1 cellular context compared by ENCODE assay signal in the genomic region with DNA sequence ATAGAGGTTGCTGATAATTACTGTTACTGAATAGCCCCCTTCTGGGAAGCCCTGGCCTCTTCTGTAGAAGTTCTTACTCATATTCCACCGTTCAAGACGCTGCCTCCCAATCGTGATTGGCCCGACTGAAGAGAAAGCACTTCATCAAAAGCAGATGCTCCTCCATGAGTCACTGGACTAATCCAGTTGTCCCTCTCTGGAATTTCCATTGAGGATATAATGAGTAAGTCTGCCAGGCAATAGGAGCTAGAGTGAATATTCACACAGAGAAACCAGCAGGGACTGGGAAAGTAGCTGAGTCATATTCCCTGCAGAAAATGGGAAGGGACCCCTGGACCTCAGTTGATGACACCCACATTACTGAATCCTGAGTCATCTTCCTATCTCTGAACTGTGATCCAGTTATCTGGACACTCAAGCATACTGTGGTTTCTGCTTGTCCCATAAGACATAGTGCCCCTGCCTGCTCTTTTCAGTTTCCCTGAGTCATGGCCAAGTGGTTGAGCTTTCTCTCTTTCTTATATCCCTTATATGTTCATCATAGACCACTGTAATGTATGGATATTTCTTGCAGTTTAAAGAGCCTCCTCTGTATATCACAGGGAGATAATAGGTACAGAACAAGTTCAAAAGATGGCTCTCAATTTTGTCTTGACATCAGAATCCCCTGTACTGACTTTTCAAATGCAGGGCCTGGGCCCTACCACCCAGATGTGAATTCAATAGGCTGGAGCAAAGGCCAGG.
TF ChIP-seq lines count a peak whose summit lies in the region.

No MANE protein-coding gene starts in this region.

TF ChIP-seq in K562, 482 proteins besides CTCF, POLR2A, EP300 and RAD21 (continued from another document and continues in another):
- TF ChIP-seq HDAC6 (IDR thresholded peaks at IDR 0.05; ENCODE audit: low read depth, low read length) (no peak), KDM2B (CRISPR knock-in tag; IDR thresholded peaks at IDR 0.05) (no peak), ZNF24 (IDR thresholded peaks at IDR 0.05) (no peak), GABPB1 (CRISPR knock-in tag; IDR thresholded peaks at IDR 0.05) (no peak), FOXJ2 (tag; IDR thresholded peaks at IDR 0.05) (no peak), RFX7 (CRISPR knock-in tag; IDR thresholded peaks at IDR 0.05) (no peak), ATF3 (IDR thresholded peaks at IDR 0.05) (peak; percentile 99), ATF3 (CRISPR knock-in tag; conservative IDR thresholded peaks at IDR 0.05) (no peak; the same call in 1 of the 2 replicates), REST (CRISPR knock-in tag; IDR thresholded peaks at IDR 0.05; ENCODE audit: low read depth) (no peak), CAMTA2 (CRISPR knock-in tag; conservative IDR thresholded peaks at IDR 0.05) (no peak), SP2 (IDR thresholded peaks at IDR 0.05; ENCODE audit: extremely low read depth, low read depth, low read length, poor library complexity, severe bottlenecking) (no peak), FOXA3 (CRISPR knock-in tag; conservative IDR thresholded peaks at IDR 0.05 in 1 of 2, IDR thresholded peaks at IDR 0.05 in 1 of 2) (no peak), RBBP5 (IDR thresholded peaks at IDR 0.05; ENCODE audit: borderline replicate concordance, insufficient read depth, low read length, poor library complexity, severe bottlenecking) (no peak), PTBP1 (IDR thresholded peaks at IDR 0.05; ENCODE audit: low read depth, low read length) (no peak), RB1 (IDR thresholded peaks at IDR 0.05; ENCODE audit: low read depth) (no peak; the same call in 1 of the 2 replicates), YBX1 (IDR thresholded peaks at IDR 0.05) (no peak), XRCC4 (IDR thresholded peaks at IDR 0.05; ENCODE audit: extremely low read depth, insufficient read depth, insufficient read length) (no peak), DNMT1 (IDR thresholded peaks at IDR 0.05) (no peak), TEAD2 (tag; IDR thresholded peaks at IDR 0.05) (peak; percentile 86), BCL6 (CRISPR knock-in tag; IDR thresholded peaks at IDR 0.05) (no peak), DMBX1 (CRISPR knock-in tag; IDR thresholded peaks at IDR 0.05; ENCODE audit: borderline replicate concordance) (0 out of 2 replicates have a peak, but pooled peaks have one; percentile 49), C11orf30 (IDR thresholded peaks at IDR 0.05; ENCODE audit: low read depth) (peak; percentile 99), BCOR (IDR thresholded peaks at IDR 0.05) (0 out of 2 replicates have a peak, but pooled peaks have one; percentile 37), NCOR1 (IDR thresholded peaks at IDR 0.05) (peak; percentile 88), ZKSCAN1 (IDR thresholded peaks at IDR 0.05; ENCODE audit: low read depth, low read length) (no peak), NFXL1 (CRISPR knock-in tag; IDR thresholded peaks at IDR 0.05) (no peak), STAG1 (CRISPR knock-in tag; IDR thresholded peaks at IDR 0.05; ENCODE audit: borderline replicate concordance) (no peak), PYGO2 (tag; IDR thresholded peaks at IDR 0.05) (no peak), NBN (IDR thresholded peaks at IDR 0.05; ENCODE audit: low read depth) (peak; percentile 76; the same call in 1 of the 2 replicates), HMBOX1 (IDR thresholded peaks at IDR 0.05) (peak; percentile 59), ZNF316 (IDR thresholded peaks at IDR 0.05) (peak; percentile 99), ZKSCAN8 (CRISPR knock-in tag; IDR thresholded peaks at IDR 0.05) (peak; percentile 76; the same call in 1 of the 2 replicates), SIX5 (IDR thresholded peaks at IDR 0.05; ENCODE audit: borderline replicate concordance in 1 of 2, insufficient read depth in 1 of 2, low read depth in 1 of 2, low read length in 2 of 2) (no peak), CBX8 (IDR thresholded peaks at IDR 0.05; ENCODE audit: borderline replicate concordance, extremely low read depth, low read depth, low read length, poor library complexity, severe bottlenecking) (no peak)
- TF ChIP-seq, protein P1, sequence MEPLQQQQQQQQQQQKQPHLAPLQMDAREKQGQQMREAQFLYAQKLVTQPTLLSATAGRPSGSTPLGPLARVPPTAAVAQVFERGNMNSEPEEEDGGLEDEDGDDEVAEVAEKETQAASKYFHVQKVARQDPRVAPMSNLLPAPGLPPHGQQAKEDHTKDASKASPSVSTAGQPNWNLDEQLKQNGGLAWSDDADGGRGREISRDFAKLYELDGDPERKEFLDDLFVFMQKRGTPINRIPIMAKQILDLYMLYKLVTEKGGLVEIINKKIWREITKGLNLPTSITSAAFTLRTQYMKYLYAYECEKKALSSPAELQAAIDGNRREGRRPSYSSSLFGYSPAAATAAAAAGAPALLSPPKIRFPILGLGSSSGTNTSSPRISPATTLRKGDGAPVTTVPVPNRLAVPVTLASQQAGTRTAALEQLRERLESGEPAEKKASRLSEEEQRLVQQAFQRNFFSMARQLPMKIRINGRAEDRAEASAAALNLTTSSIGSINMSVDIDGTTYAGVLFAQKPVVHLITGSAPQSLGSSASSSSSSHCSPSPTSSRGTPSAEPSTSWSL (CRISPR knock-in tag; IDR thresholded peaks at IDR 0.05; ENCODE audit: borderline replicate concordance) = no peak
- TF ChIP-seq, protein P2, sequence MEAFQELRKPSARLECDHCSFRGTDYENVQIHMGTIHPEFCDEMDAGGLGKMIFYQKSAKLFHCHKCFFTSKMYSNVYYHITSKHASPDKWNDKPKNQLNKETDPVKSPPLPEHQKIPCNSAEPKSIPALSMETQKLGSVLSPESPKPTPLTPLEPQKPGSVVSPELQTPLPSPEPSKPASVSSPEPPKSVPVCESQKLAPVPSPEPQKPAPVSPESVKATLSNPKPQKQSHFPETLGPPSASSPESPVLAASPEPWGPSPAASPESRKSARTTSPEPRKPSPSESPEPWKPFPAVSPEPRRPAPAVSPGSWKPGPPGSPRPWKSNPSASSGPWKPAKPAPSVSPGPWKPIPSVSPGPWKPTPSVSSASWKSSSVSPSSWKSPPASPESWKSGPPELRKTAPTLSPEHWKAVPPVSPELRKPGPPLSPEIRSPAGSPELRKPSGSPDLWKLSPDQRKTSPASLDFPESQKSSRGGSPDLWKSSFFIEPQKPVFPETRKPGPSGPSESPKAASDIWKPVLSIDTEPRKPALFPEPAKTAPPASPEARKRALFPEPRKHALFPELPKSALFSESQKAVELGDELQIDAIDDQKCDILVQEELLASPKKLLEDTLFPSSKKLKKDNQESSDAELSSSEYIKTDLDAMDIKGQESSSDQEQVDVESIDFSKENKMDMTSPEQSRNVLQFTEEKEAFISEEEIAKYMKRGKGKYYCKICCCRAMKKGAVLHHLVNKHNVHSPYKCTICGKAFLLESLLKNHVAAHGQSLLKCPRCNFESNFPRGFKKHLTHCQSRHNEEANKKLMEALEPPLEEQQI (IDR thresholded peaks at IDR 0.05) = peak; percentile 83; the same call in 1 of the 2 replicates
- TF ChIP-seq, protein P3, sequence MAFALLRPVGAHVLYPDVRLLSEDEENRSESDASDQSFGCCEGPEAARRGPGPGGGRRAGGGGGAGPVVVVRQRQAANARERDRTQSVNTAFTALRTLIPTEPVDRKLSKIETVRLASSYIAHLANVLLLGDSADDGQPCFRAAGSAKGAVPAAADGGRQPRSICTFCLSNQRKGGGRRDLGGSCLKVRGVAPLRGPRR (CRISPR knock-in tag; IDR thresholded peaks at IDR 0.05) = no peak
- TF ChIP-seq, protein P4, sequence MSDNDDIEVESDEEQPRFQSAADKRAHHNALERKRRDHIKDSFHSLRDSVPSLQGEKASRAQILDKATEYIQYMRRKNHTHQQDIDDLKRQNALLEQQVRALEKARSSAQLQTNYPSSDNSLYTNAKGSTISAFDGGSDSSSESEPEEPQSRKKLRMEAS (CRISPR knock-in tag; IDR thresholded peaks at IDR 0.05) = no peak
- TF ChIP-seq, protein P5, sequence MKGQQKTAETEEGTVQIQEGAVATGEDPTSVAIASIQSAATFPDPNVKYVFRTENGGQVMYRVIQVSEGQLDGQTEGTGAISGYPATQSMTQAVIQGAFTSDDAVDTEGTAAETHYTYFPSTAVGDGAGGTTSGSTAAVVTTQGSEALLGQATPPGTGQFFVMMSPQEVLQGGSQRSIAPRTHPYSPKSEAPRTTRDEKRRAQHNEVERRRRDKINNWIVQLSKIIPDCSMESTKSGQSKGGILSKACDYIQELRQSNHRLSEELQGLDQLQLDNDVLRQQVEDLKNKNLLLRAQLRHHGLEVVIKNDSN (CRISPR knock-in tag; IDR thresholded peaks at IDR 0.05) = no peak
- TF ChIP-seq, protein P6, sequence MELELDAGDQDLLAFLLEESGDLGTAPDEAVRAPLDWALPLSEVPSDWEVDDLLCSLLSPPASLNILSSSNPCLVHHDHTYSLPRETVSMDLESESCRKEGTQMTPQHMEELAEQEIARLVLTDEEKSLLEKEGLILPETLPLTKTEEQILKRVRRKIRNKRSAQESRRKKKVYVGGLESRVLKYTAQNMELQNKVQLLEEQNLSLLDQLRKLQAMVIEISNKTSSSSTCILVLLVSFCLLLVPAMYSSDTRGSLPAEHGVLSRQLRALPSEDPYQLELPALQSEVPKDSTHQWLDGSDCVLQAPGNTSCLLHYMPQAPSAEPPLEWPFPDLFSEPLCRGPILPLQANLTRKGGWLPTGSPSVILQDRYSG (tag; conservative IDR thresholded peaks at IDR 0.05; ENCODE audit: low read depth) = no peak; the same call in 1 of the 2 replicates
- TF ChIP-seq, protein P7, sequence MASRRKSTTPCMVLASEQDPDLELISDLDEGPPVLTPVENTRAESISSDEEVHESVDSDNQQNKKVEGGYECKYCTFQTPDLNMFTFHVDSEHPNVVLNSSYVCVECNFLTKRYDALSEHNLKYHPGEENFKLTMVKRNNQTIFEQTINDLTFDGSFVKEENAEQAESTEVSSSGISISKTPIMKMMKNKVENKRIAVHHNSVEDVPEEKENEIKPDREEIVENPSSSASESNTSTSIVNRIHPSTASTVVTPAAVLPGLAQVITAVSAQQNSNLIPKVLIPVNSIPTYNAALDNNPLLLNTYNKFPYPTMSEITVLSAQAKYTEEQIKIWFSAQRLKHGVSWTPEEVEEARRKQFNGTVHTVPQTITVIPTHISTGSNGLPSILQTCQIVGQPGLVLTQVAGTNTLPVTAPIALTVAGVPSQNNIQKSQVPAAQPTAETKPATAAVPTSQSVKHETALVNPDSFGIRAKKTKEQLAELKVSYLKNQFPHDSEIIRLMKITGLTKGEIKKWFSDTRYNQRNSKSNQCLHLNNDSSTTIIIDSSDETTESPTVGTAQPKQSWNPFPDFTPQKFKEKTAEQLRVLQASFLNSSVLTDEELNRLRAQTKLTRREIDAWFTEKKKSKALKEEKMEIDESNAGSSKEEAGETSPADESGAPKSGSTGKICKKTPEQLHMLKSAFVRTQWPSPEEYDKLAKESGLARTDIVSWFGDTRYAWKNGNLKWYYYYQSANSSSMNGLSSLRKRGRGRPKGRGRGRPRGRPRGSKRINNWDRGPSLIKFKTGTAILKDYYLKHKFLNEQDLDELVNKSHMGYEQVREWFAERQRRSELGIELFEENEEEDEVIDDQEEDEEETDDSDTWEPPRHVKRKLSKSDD (conservative IDR thresholded peaks at IDR 0.05; ENCODE audit: low read length) = no peak
- TF ChIP-seq, protein P8, sequence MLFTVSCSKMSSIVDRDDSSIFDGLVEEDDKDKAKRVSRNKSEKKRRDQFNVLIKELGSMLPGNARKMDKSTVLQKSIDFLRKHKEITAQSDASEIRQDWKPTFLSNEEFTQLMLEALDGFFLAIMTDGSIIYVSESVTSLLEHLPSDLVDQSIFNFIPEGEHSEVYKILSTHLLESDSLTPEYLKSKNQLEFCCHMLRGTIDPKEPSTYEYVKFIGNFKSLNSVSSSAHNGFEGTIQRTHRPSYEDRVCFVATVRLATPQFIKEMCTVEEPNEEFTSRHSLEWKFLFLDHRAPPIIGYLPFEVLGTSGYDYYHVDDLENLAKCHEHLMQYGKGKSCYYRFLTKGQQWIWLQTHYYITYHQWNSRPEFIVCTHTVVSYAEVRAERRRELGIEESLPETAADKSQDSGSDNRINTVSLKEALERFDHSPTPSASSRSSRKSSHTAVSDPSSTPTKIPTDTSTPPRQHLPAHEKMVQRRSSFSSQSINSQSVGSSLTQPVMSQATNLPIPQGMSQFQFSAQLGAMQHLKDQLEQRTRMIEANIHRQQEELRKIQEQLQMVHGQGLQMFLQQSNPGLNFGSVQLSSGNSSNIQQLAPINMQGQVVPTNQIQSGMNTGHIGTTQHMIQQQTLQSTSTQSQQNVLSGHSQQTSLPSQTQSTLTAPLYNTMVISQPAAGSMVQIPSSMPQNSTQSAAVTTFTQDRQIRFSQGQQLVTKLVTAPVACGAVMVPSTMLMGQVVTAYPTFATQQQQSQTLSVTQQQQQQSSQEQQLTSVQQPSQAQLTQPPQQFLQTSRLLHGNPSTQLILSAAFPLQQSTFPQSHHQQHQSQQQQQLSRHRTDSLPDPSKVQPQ (CRISPR knock-in tag; IDR thresholded peaks at IDR 0.05; ENCODE audit: borderline replicate concordance) = no peak
